1 cellular context compared by ENCODE assay signal in the genomic region with DNA sequence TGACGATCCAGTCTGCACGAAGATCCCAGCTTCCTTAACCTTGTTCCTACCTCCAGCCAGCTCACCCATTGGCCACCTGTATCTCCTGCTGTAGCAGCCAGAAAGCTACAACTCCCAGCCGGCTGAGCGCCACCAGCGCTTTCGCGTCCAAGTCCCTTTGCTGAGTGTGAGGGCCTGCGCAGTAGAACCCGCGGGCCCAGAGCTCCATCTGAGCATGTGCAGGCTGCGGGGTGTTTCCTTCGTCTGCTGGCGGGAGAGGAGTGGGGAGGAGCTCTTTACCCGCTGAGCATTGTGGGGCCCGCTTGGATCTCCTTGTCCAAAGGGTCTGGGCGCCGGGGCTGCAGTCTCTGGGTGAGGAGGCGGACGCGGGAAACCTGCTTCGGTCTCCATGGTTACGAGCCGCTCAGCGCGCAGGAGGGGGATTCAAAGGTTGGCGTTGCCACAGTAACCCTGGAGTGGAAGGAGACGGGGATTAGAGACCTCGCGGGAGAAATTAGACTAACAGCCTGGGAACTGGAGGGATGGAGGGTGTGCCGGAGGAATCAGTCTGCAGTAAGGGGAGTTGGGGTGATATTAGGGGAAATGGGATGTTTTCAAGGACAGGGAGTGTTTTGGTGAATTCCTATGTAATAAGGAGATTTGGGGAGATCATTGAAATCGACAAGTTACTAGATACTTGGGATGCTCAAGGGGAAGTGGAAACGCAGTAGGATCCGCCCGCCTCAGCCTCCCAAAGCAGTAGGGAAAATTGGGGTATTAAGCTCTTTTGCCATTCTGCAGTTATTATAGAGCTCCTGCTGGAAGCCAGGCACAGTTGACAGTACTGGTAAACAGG.
TF ChIP-seq lines count a peak whose summit lies in the region.

No MANE protein-coding gene starts in this region.

TF ChIP-seq in GM12878, 131 proteins besides CTCF, POLR2A, EP300 and RAD21 (continued from another document and continues in another):
- TF ChIP-seq CHD4 (IDR thresholded peaks at IDR 0.05) = no peak
- no peak for TF ChIP-seq ZNF384 (IDR thresholded peaks at IDR 0.05; ENCODE audit: borderline replicate concordance, low read depth, low read length)
- 0 out of 2 replicates have a peak, but pooled peaks have one; percentile 27 for TF ChIP-seq STAT3 (IDR thresholded peaks at IDR 0.05; ENCODE audit: low read depth, low read length)
- TF ChIP-seq NFYA (IDR thresholded peaks at IDR 0.05; ENCODE audit: borderline replicate concordance, low read depth, low read length) = no peak
- TF ChIP-seq GATAD2B (conservative IDR thresholded peaks at IDR 0.05; ENCODE audit: low read depth) = no peak
- TF ChIP-seq, protein P1, sequence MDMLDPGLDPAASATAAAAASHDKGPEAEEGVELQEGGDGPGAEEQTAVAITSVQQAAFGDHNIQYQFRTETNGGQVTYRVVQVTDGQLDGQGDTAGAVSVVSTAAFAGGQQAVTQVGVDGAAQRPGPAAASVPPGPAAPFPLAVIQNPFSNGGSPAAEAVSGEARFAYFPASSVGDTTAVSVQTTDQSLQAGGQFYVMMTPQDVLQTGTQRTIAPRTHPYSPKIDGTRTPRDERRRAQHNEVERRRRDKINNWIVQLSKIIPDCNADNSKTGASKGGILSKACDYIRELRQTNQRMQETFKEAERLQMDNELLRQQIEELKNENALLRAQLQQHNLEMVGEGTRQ (IDR thresholded peaks at IDR 0.05; ENCODE audit: borderline replicate concordance, low read depth, low read length) = no peak
- no peak for TF ChIP-seq TARDBP (IDR thresholded peaks at IDR 0.05; ENCODE audit: borderline replicate concordance)
- TF ChIP-seq, protein P2, sequence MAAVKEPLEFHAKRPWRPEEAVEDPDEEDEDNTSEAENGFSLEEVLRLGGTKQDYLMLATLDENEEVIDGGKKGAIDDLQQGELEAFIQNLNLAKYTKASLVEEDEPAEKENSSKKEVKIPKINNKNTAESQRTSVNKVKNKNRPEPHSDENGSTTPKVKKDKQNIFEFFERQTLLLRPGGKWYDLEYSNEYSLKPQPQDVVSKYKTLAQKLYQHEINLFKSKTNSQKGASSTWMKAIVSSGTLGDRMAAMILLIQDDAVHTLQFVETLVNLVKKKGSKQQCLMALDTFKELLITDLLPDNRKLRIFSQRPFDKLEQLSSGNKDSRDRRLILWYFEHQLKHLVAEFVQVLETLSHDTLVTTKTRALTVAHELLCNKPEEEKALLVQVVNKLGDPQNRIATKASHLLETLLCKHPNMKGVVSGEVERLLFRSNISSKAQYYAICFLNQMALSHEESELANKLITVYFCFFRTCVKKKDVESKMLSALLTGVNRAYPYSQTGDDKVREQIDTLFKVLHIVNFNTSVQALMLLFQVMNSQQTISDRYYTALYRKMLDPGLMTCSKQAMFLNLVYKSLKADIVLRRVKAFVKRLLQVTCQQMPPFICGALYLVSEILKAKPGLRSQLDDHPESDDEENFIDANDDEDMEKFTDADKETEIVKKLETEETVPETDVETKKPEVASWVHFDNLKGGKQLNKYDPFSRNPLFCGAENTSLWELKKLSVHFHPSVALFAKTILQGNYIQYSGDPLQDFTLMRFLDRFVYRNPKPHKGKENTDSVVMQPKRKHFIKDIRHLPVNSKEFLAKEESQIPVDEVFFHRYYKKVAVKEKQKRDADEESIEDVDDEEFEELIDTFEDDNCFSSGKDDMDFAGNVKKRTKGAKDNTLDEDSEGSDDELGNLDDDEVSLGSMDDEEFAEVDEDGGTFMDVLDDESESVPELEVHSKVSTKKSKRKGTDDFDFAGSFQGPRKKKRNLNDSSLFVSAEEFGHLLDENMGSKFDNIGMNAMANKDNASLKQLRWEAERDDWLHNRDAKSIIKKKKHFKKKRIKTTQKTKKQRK (IDR thresholded peaks at IDR 0.05; ENCODE audit: low read depth, low read length) = no peak
- no peak for TF ChIP-seq ZZZ3 (IDR thresholded peaks at IDR 0.05; ENCODE audit: control insufficient read depth, insufficient read length, low read depth)
- TF ChIP-seq SREBF1 (IDR thresholded peaks at IDR 0.05; ENCODE audit: low read length) = no peak
- TF ChIP-seq IRF4 (IDR thresholded peaks at IDR 0.05; ENCODE audit: low read depth, low read length) = 0 out of 2 replicates have a peak, but pooled peaks have one; percentile 40
- no peak for TF ChIP-seq JUNB (IDR thresholded peaks at IDR 0.05)
- peak; percentile 54 to 68; a peak in 3 of 4 replicates for TF ChIP-seq IKZF2 (IDR thresholded peaks at IDR 0.05)
- TF ChIP-seq, protein P3, sequence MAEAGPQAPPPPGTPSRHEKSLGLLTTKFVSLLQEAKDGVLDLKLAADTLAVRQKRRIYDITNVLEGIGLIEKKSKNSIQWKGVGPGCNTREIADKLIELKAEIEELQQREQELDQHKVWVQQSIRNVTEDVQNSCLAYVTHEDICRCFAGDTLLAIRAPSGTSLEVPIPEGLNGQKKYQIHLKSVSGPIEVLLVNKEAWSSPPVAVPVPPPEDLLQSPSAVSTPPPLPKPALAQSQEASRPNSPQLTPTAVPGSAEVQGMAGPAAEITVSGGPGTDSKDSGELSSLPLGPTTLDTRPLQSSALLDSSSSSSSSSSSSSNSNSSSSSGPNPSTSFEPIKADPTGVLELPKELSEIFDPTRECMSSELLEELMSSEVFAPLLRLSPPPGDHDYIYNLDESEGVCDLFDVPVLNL (IDR thresholded peaks at IDR 0.05; ENCODE audit: low read depth, low read length) = peak; percentile 81
- no peak for TF ChIP-seq BRCA1 (IDR thresholded peaks at IDR 0.05; ENCODE audit: low read depth, low read length)
- TF ChIP-seq ZSCAN29 (IDR thresholded peaks at IDR 0.05) = no peak
- no peak for TF ChIP-seq SRF (IDR thresholded peaks at IDR 0.05; ENCODE audit: low read depth in 2 of 2, low read length in 2 of 2)
- TF ChIP-seq ZNF24 (IDR thresholded peaks at IDR 0.05) = no peak
- TF ChIP-seq RAD51 (IDR thresholded peaks at IDR 0.05) = no peak
- TF ChIP-seq, protein P4, sequence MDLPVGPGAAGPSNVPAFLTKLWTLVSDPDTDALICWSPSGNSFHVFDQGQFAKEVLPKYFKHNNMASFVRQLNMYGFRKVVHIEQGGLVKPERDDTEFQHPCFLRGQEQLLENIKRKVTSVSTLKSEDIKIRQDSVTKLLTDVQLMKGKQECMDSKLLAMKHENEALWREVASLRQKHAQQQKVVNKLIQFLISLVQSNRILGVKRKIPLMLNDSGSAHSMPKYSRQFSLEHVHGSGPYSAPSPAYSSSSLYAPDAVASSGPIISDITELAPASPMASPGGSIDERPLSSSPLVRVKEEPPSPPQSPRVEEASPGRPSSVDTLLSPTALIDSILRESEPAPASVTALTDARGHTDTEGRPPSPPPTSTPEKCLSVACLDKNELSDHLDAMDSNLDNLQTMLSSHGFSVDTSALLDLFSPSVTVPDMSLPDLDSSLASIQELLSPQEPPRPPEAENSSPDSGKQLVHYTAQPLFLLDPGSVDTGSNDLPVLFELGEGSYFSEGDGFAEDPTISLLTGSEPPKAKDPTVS (IDR thresholded peaks at IDR 0.05; ENCODE audit: low read depth, low read length) = no peak
- TF ChIP-seq, protein P5, sequence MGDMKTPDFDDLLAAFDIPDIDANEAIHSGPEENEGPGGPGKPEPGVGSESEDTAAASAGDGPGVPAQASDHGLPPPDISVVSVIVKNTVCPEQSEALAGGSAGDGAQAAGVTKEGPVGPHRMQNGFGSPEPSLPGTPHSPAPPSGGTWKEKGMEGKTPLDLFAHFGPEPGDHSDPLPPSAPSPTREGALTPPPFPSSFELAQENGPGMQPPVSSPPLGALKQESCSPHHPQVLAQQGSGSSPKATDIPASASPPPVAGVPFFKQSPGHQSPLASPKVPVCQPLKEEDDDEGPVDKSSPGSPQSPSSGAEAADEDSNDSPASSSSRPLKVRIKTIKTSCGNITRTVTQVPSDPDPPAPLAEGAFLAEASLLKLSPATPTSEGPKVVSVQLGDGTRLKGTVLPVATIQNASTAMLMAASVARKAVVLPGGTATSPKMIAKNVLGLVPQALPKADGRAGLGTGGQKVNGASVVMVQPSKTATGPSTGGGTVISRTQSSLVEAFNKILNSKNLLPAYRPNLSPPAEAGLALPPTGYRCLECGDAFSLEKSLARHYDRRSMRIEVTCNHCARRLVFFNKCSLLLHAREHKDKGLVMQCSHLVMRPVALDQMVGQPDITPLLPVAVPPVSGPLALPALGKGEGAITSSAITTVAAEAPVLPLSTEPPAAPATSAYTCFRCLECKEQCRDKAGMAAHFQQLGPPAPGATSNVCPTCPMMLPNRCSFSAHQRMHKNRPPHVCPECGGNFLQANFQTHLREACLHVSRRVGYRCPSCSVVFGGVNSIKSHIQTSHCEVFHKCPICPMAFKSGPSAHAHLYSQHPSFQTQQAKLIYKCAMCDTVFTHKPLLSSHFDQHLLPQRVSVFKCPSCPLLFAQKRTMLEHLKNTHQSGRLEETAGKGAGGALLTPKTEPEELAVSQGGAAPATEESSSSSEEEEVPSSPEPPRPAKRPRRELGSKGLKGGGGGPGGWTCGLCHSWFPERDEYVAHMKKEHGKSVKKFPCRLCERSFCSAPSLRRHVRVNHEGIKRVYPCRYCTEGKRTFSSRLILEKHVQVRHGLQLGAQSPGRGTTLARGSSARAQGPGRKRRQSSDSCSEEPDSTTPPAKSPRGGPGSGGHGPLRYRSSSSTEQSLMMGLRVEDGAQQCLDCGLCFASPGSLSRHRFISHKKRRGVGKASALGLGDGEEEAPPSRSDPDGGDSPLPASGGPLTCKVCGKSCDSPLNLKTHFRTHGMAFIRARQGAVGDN (IDR thresholded peaks at IDR 0.05) = 0 out of 2 replicates have a peak, but pooled peaks have one; percentile 50
- TF ChIP-seq NR2C1 (IDR thresholded peaks at IDR 0.05) = no peak
- TF ChIP-seq ESRRA (IDR thresholded peaks at IDR 0.05; ENCODE audit: low read length) = no peak
- TF ChIP-seq SMARCA5 (IDR thresholded peaks at IDR 0.05) = 0 out of 2 replicates have a peak, but pooled peaks have one; percentile 17
- no peak for TF ChIP-seq KDM1A (IDR thresholded peaks at IDR 0.05; ENCODE audit: borderline replicate concordance)
- TF ChIP-seq, protein P6, sequence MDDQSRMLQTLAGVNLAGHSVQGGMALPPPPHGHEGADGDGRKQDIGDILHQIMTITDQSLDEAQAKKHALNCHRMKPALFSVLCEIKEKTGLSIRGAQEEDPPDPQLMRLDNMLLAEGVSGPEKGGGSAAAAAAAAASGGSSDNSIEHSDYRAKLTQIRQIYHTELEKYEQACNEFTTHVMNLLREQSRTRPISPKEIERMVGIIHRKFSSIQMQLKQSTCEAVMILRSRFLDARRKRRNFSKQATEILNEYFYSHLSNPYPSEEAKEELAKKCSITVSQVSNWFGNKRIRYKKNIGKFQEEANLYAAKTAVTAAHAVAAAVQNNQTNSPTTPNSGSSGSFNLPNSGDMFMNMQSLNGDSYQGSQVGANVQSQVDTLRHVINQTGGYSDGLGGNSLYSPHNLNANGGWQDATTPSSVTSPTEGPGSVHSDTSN (IDR thresholded peaks at IDR 0.05; ENCODE audit: insufficient replicate concordance, low read depth, low read length) = peak; percentile 38
- TF ChIP-seq BHLHE40 (IDR thresholded peaks at IDR 0.05; ENCODE audit: borderline replicate concordance in 1 of 2, low read depth in 2 of 2, low read length in 1 of 2) = no peak
- TF ChIP-seq, protein P7, sequence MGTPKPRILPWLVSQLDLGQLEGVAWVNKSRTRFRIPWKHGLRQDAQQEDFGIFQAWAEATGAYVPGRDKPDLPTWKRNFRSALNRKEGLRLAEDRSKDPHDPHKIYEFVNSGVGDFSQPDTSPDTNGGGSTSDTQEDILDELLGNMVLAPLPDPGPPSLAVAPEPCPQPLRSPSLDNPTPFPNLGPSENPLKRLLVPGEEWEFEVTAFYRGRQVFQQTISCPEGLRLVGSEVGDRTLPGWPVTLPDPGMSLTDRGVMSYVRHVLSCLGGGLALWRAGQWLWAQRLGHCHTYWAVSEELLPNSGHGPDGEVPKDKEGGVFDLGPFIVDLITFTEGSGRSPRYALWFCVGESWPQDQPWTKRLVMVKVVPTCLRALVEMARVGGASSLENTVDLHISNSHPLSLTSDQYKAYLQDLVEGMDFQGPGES (IDR thresholded peaks at IDR 0.05) = no peak
- no peak for TF ChIP-seq PAX8 (IDR thresholded peaks at IDR 0.05)
- TF ChIP-seq EED (IDR thresholded peaks at IDR 0.05; ENCODE audit: low read depth) = peak; percentile 19; the same call in 1 of the 2 replicates
- peak; percentile 27; the same call in 1 of the 2 replicates for TF ChIP-seq LARP7 (IDR thresholded peaks at IDR 0.05)
- no peak for TF ChIP-seq CBX5 (IDR thresholded peaks at IDR 0.05; ENCODE audit: low read depth)
- TF ChIP-seq TCF7 (IDR thresholded peaks at IDR 0.05; ENCODE audit: borderline replicate concordance) = no peak
- TF ChIP-seq ZBED1 (IDR thresholded peaks at IDR 0.05; ENCODE audit: borderline replicate concordance) = no peak; the same call in 1 of the 2 replicates
- 0 out of 2 replicates have a peak, but pooled peaks have one; percentile 8 for TF ChIP-seq TCF3 (IDR thresholded peaks at IDR 0.05; ENCODE audit: borderline replicate concordance, insufficient read depth, low read depth, low read length)
- TF ChIP-seq, protein P8, sequence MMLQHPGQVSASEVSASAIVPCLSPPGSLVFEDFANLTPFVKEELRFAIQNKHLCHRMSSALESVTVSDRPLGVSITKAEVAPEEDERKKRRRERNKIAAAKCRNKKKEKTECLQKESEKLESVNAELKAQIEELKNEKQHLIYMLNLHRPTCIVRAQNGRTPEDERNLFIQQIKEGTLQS (IDR thresholded peaks at IDR 0.05; ENCODE audit: borderline replicate concordance, extremely low read depth, low read depth, low read length) = no peak
- TF ChIP-seq, protein P9, sequence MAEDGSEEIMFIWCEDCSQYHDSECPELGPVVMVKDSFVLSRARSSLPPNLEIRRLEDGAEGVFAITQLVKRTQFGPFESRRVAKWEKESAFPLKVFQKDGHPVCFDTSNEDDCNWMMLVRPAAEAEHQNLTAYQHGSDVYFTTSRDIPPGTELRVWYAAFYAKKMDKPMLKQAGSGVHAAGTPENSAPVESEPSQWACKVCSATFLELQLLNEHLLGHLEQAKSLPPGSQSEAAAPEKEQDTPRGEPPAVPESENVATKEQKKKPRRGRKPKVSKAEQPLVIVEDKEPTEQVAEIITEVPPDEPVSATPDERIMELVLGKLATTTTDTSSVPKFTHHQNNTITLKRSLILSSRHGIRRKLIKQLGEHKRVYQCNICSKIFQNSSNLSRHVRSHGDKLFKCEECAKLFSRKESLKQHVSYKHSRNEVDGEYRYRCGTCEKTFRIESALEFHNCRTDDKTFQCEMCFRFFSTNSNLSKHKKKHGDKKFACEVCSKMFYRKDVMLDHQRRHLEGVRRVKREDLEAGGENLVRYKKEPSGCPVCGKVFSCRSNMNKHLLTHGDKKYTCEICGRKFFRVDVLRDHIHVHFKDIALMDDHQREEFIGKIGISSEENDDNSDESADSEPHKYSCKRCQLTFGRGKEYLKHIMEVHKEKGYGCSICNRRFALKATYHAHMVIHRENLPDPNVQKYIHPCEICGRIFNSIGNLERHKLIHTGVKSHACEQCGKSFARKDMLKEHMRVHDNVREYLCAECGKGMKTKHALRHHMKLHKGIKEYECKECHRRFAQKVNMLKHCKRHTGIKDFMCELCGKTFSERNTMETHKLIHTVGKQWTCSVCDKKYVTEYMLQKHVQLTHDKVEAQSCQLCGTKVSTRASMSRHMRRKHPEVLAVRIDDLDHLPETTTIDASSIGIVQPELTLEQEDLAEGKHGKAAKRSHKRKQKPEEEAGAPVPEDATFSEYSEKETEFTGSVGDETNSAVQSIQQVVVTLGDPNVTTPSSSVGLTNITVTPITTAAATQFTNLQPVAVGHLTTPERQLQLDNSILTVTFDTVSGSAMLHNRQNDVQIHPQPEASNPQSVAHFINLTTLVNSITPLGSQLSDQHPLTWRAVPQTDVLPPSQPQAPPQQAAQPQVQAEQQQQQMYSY (CRISPR knock-in tag; IDR thresholded peaks at IDR 0.05) = peak; percentile 69; the same call in 1 of the 2 replicates
- TF ChIP-seq, protein P10, sequence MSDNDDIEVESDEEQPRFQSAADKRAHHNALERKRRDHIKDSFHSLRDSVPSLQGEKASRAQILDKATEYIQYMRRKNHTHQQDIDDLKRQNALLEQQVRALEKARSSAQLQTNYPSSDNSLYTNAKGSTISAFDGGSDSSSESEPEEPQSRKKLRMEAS (IDR thresholded peaks at IDR 0.05; ENCODE audit: low read depth, low read length) = 0 out of 2 replicates have a peak, but pooled peaks have one; percentile 66
- TF ChIP-seq NFIC (IDR thresholded peaks at IDR 0.05; ENCODE audit: low read depth, low read length) = no peak; the same call in 1 of the 2 replicates
- TF ChIP-seq CBFB (IDR thresholded peaks at IDR 0.05; ENCODE audit: low read depth) = peak; percentile 27; the same call in 1 of the 2 replicates
- no peak for TF ChIP-seq NR2F1 (conservative IDR thresholded peaks at IDR 0.05)
